10 cellular contexts compared by ENCODE assay signal in genomic region chr11:8811571-8811970, GRCh38.
DNase-seq lines count a peak whose midpoint lies in the region; ATAC-seq, FAIRE-seq and TF ChIP-seq lines count a peak whose summit lies in the region.
"Had no signal": no experiment of that assay in that cellular context is flagged by ENCODE, and none has a peak within 500 bp of the region (broad histone marks: within the 10 kb centered on the region; RNA-seq: fewer than 3 reads in every experiment).

No MANE protein-coding gene starts in this region.

- H2AFZ ChIP-seq in keratinocyte (ENCODE audit: control insufficient read depth, low read length), result peak overlapping the region; percentile 21

- H3K27ac ChIP-seq in keratinocyte (ENCODE audit: control insufficient read depth, insufficient read depth, low read length) (peak overlapping the region; percentile 88), skin epidermis (peak overlapping the region in 20 of 21 experiments; percentile 40 to 93 (median 82))

- H3K79me2 ChIP-seq in keratinocyte (ENCODE audit: control insufficient read depth, insufficient read depth, low read length), result peaks cover 37% of the 10 kb centered on the region

- H3K4me3 ChIP-seq in keratinocyte (ENCODE audit: control insufficient read depth in 2 of 3, extremely low read depth in 1 of 3, insufficient read depth in 2 of 3, low read depth in 1 of 3, low read length in 3 of 3) (peak overlapping the region; percentile 63 to 75 (median 64)), skin epidermis (no peak overlapping the region)

- H3K4me3 Mint-ChIP-seq in MCF 10A (ENCODE audit: unreplicated experiment), result peak overlapping the region; percentile 80
- no peak overlapping the region for H3K4me3 Mint-ChIP-seq in activated T-cell treated with anti-CD3 and anti-CD28 coated beads, Interleukin-2, amount 50 U/mL, for 4 hours

- no peak for FAIRE-seq in keratinocyte (lab: Jason Lieb, UNC)

- H3K27ac Mint-ChIP-seq in MCF 10A (ENCODE audit: low read depth, unreplicated experiment), result peak overlapping the region; percentile 83

- ATAC-seq in activated T-cell treated with anti-CD3 and anti-CD28 coated beads, Interleukin-2, amount 50 U/mL, for 4 hours, result no peak

- H3K9ac ChIP-seq in ES-I3 (ENCODE audit: low read depth, low read length) (peak overlapping the region; percentile 69; the same call in 1 of the 2 replicates), keratinocyte (ENCODE audit: control insufficient read depth, extremely low read depth, insufficient read depth, low read length) (peak overlapping the region; percentile 89)

- intact Hi-C loops in MCF 10A (cut with micrococcal nuclease), result loop anchor here (2.0 kb wide), 1 partner anchor 99 kb away; the partner anchor contains the start of gene AKIP1

- peaks cover 3% of the 10 kb centered on the region for H3K9me1 ChIP-seq in keratinocyte (ENCODE audit: control insufficient read depth, extremely low read depth, insufficient read depth, low read length)

- H3K4me1 Mint-ChIP-seq in MCF 10A (ENCODE audit: insufficient read depth, unreplicated experiment), result peaks cover 30% of the 10 kb centered on the region
- H3K4me1 Mint-ChIP-seq in activated T-cell treated with anti-CD3 and anti-CD28 coated beads, Interleukin-2, amount 50 U/mL, for 4 hours (ENCODE audit: low read depth), result peaks cover 4% of the 10 kb centered on the region

- no peaks in the 10 kb centered on the region for H3K27me3 Mint-ChIP-seq in MCF 10A (ENCODE audit: insufficient read depth, unreplicated experiment)
- peaks cover 23% of the 10 kb centered on the region for H3K27me3 Mint-ChIP-seq in activated T-cell treated with anti-CD3 and anti-CD28 coated beads, Interleukin-2, amount 50 U/mL, for 4 hours (ENCODE audit: low read depth)

- no peak for TF ChIP-seq CTCF in MCF 10A (IDR thresholded peaks at IDR 0.05; ENCODE audit: unreplicated experiment)
- TF ChIP-seq CTCF in keratinocyte (optimal IDR thresholded peaks at IDR 0.05 in 1 of 3, IDR thresholded peaks at IDR 0.05 in 1 of 3, conservative IDR thresholded peaks at IDR 0.05 in 1 of 3; ENCODE audit: extremely low read depth in 1 of 3, insufficient read depth in 2 of 3, low read length in 3 of 3), result no peak

- dilution Hi-C loops in keratinocyte (cut with MboI; ENCODE audit: extremely low pct_ligation_motif_present, low sequenced_read_pairs), result no loop called here

- H3K4me1 ChIP-seq in ES-I3 (ENCODE audit: insufficient read depth, low read length) (peaks cover 36% of the 10 kb centered on the region), keratinocyte (ENCODE audit: control insufficient read depth, extremely low read depth, insufficient read depth, low read length) (peaks cover 74% of the 10 kb centered on the region)

- no peaks in the 10 kb centered on the region for H3K36me3 ChIP-seq in ES-I3 (ENCODE audit: insufficient read depth, low read length)
- H3K36me3 ChIP-seq in keratinocyte (ENCODE audit: control insufficient read depth in 2 of 2, extremely low read depth in 1 of 2, insufficient read depth in 2 of 2, low read length in 2 of 2), result peaks cover 0 to 3% of the 10 kb centered on the region in 2 experiments

- H3K27me3 ChIP-seq in keratinocyte (ENCODE audit: control insufficient read depth, extremely low read depth, insufficient read depth, low read length), result no peaks in the 10 kb centered on the region

- DNase-seq in MCF 10A (ENCODE audit: unreplicated experiment), result no peak
- DNase-seq in keratinocyte (ENCODE audit: low read depth, low spot score), result no peak
- DNase-seq in GM19240 (ENCODE audit: insufficient read length, low spot score), result no peak
- DNase-seq in T-helper 1 cell, result no peak
- DNase-seq in activated effector memory CD4-positive, alpha-beta T cell treated with Interleukin-2 at 50 U/mL for 16 hours, result no peak
- no peak for DNase-seq in activated T-cell treated with anti-CD3 and anti-CD28 coated beads, Interleukin-2, amount 50 U/mL, for 4 hours
- DNase-seq: central memory CD4-positive, alpha-beta T cell; NCI-H187 had no signal

- no peaks in the 10 kb centered on the region for H3K9me3 Mint-ChIP-seq in MCF 10A (ENCODE audit: unreplicated experiment)
- no peaks in the 10 kb centered on the region for H3K9me3 Mint-ChIP-seq in activated T-cell treated with anti-CD3 and anti-CD28 coated beads, Interleukin-2, amount 50 U/mL, for 4 hours

- H4K20me1 ChIP-seq in keratinocyte (ENCODE audit: control insufficient read depth, extremely low read depth, insufficient read depth, low read length), result no peaks in the 10 kb centered on the region

- no peaks in the 10 kb centered on the region for H3K9me3 ChIP-seq in ES-I3 (ENCODE audit: control insufficient read depth, insufficient read depth, low read length)
- no peaks in the 10 kb centered on the region for H3K9me3 ChIP-seq in keratinocyte (ENCODE audit: control insufficient read depth, low read depth, low read length)

- no peaks in the 10 kb centered on the region for H3K36me3 Mint-ChIP-seq in MCF 10A (ENCODE audit: insufficient read depth, unreplicated experiment)
- H3K36me3 Mint-ChIP-seq in activated T-cell treated with anti-CD3 and anti-CD28 coated beads, Interleukin-2, amount 50 U/mL, for 4 hours (ENCODE audit: insufficient read depth), result no peaks in the 10 kb centered on the region

- peak overlapping the region; percentile 99 for H3K4me2 ChIP-seq in keratinocyte (ENCODE audit: control insufficient read depth, extremely low read depth, insufficient read depth, low read depth, low read length)

- no TSS peak for BruUV-seq in MCF 10A (replicated peaks; lab: Mats Ljungman, UMichigan)

- POLR2A ChIA-PET in MCF 10A (lab: Yijun Ruan, JAX), result interaction anchor here (0.7 to 5.8 kb wide), 15 partner anchors 10 to 1136 kb away, joined by 3 to 66 read pairs (median 9); partner anchors contain the start of genes AKIP1, RPL27A, TMEM9B and TRIM66

- CTCF ChIA-PET in MCF 10A (lab: Yijun Ruan, JAX), result interaction anchor here (0.6 to 2.6 kb wide), 7 partner anchors 23 to 207 kb away, joined by 3 to 11 read pairs (median 4); no protein-coding TSS in a partner anchor

Comparison
In these comparisons a context has a peak if more than half of its experiments do, and no peak if none do; other contexts are left out.
1. H3K4me3 ChIP-seq: peak in keratinocyte (3 of 3); none in skin epidermis (0 of 7).